ENCODE assay signal across 1 cellular context in the genomic region with DNA sequence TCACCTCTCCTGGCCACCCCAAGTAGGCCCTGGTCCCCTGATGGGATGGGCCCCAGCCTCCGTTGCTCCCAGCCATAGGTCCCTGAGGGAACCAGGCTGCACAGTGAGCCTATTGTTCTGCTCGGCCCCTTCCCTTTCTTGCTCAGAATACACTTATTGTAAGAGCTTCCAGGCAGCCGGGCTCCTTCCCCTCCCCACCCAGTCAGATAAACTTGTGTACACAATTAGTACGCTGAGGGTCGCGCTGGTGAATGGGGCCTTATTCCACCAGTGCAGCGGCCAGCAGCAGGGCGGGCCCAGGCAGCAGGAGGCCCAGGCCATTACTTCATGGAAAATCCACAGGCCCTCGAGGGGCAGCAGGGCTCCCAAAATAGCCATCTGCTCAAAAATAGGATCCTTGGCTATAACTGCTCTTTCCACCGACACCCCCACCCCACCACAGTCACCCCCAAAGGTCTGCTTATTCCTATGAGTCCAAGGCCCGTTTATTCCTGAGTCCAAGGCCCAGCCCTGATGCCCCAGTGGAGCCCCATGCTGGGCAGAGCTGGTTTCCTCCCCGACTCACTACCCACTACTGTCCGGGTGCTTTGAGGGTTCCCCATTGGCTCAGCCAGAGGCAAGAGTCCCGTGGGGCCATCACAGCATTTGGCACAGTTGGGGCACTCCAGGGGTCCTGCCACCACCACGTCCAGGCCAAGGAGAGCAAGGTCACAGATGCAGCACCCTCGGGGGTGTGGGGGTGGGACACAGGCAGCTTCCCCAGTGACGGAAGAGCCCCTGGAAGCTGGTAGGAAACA.
A peak's percentile ranks its signal among the peaks of the same experiment; 100 is the strongest.
TF ChIP-seq lines count a peak whose summit lies in the region.

No MANE protein-coding gene starts in this region.

TF ChIP-seq in HepG2, 621 proteins besides CTCF, POLR2A, EP300 and RAD21 (continued from another document and continues in another):
- TF ChIP-seq, protein P1, sequence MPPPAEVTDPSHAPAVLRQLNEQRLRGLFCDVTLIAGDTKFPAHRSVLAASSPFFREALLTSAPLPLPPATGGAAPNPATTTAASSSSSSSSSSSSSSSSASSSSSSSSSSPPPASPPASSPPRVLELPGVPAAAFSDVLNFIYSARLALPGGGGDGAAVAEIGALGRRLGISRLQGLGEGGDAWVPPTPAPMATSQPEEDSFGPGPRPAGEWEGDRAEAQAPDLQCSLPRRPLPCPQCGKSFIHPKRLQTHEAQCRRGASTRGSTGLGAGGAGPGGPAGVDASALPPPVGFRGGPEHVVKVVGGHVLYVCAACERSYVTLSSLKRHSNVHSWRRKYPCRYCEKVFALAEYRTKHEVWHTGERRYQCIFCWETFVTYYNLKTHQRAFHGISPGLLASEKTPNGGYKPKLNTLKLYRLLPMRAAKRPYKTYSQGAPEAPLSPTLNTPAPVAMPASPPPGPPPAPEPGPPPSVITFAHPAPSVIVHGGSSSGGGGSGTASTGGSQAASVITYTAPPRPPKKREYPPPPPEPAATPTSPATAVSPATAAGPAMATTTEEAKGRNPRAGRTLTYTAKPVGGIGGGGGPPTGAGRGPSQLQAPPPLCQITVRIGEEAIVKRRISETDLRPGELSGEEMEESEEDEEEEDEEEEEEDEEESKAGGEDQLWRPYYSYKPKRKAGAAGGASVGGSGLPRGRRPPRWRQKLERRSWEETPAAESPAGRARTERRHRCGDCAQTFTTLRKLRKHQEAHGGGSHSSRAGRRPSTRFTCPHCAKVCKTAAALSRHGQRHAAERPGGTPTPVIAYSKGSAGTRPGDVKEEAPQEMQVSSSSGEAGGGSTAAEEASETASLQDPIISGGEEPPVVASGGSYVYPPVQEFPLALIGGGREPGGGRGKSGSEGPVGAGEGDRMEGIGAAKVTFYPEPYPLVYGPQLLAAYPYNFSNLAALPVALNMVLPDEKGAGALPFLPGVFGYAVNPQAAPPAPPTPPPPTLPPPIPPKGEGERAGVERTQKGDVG (CRISPR knock-in tag; IDR thresholded peaks at IDR 0.05; ENCODE audit: borderline replicate concordance): peak; percentile 11; the same call in 1 of the 2 replicates
- TF ChIP-seq RCOR2 (CRISPR knock-in tag; IDR thresholded peaks at IDR 0.05) (peak; percentile 74), GZF1 (CRISPR knock-in tag; IDR thresholded peaks at IDR 0.05) (no peak), ZSCAN22 (CRISPR knock-in tag; IDR thresholded peaks at IDR 0.05) (0 out of 2 replicates have a peak, but pooled peaks have one; percentile 43), ZNF549 (CRISPR knock-in tag; IDR thresholded peaks at IDR 0.05) (no peak), IRX3 (CRISPR knock-in tag; IDR thresholded peaks at IDR 0.05; ENCODE audit: borderline replicate concordance, low read depth) (no peak), ATAD3A (CRISPR knock-in tag; IDR thresholded peaks at IDR 0.05) (no peak), ZMYM3 (CRISPR knock-in tag; IDR thresholded peaks at IDR 0.05) (no peak; the same call in 1 of the 2 replicates), SNAPC2 (CRISPR knock-in tag; IDR thresholded peaks at IDR 0.05) (0 out of 2 replicates have a peak, but pooled peaks have one; percentile 58), ZFP41 (CRISPR knock-in tag; IDR thresholded peaks at IDR 0.05; ENCODE audit: borderline replicate concordance) (no peak), ATF7-NPFF (CRISPR knock-in tag; IDR thresholded peaks at IDR 0.05; ENCODE audit: low read depth) (0 out of 2 replicates have a peak, but pooled peaks have one; percentile 21), ZNF430 (CRISPR knock-in tag; IDR thresholded peaks at IDR 0.05) (0 out of 2 replicates have a peak, but pooled peaks have one; percentile 10), MBNL3 (CRISPR knock-in tag; conservative IDR thresholded peaks at IDR 0.05) (no peak), ZFP82 (CRISPR knock-in tag; IDR thresholded peaks at IDR 0.05; ENCODE audit: borderline replicate concordance) (no peak), U2AF2 (IDR thresholded peaks at IDR 0.05; ENCODE audit: low read depth, low read length) (no peak), HOXA5 (CRISPR knock-in tag; IDR thresholded peaks at IDR 0.05) (no peak), ZNF317 (CRISPR knock-in tag; IDR thresholded peaks at IDR 0.05) (peak; percentile 37; the same call in 1 of the 2 replicates), EZH2 (conservative IDR thresholded peaks at IDR 0.05; ENCODE audit: low read depth, low read length) (no peak), CREM (IDR thresholded peaks at IDR 0.05) (peak; percentile 44; the same call in 1 of the 2 replicates), CREM (CRISPR knock-in tag; IDR thresholded peaks at IDR 0.05) (no peak), ZNF263 (CRISPR knock-in tag; IDR thresholded peaks at IDR 0.05) (no peak), ZSCAN30 (CRISPR knock-in tag; IDR thresholded peaks at IDR 0.05) (no peak), ZC3H13 (CRISPR knock-in tag; IDR thresholded peaks at IDR 0.05) (peak; percentile 35; the same call in 1 of the 2 replicates), ZNF552 (CRISPR knock-in tag; IDR thresholded peaks at IDR 0.05; ENCODE audit: borderline replicate concordance) (no peak), ZNF354B (CRISPR knock-in tag; IDR thresholded peaks at IDR 0.05) (no peak), ZNF501 (CRISPR knock-in tag; IDR thresholded peaks at IDR 0.05) (no peak), ZNF143 (CRISPR knock-in tag; IDR thresholded peaks at IDR 0.05) (no peak), MAZ (IDR thresholded peaks at IDR 0.05; ENCODE audit: borderline replicate concordance, low read depth, low read length) (no peak), MAZ (CRISPR knock-in tag; IDR thresholded peaks at IDR 0.05; ENCODE audit: low read depth) (no peak), ZNF333 (CRISPR knock-in tag; IDR thresholded peaks at IDR 0.05; ENCODE audit: borderline replicate concordance) (no peak), PRMT3 (CRISPR knock-in tag; IDR thresholded peaks at IDR 0.05; ENCODE audit: borderline replicate concordance, low read depth) (no peak), HDAC6 (IDR thresholded peaks at IDR 0.05; ENCODE audit: low read depth, low read length) (no peak), HNRNPUL1 (IDR thresholded peaks at IDR 0.05; ENCODE audit: low read depth, low read length) (no peak), HDAC2 (CRISPR knock-in tag; IDR thresholded peaks at IDR 0.05) (peak; percentile 88), SAP130 (CRISPR knock-in tag; IDR thresholded peaks at IDR 0.05; ENCODE audit: low read depth) (peak; percentile 73), POGZ (CRISPR knock-in tag; IDR thresholded peaks at IDR 0.05) (no peak), HCFC1 (IDR thresholded peaks at IDR 0.05; ENCODE audit: low read depth, low read length) (no peak), JARID2 (CRISPR knock-in tag; IDR thresholded peaks at IDR 0.05; ENCODE audit: insufficient replicate concordance) (no peak), KDM3A (CRISPR knock-in tag; IDR thresholded peaks at IDR 0.05; ENCODE audit: low read depth) (no peak), ZNF713 (CRISPR knock-in tag; IDR thresholded peaks at IDR 0.05) (no peak), CBX1 (IDR thresholded peaks at IDR 0.05; ENCODE audit: low read depth) (no peak), ZNF253 (CRISPR knock-in tag; IDR thresholded peaks at IDR 0.05; ENCODE audit: borderline replicate concordance) (no peak), CCDC6 (CRISPR knock-in tag; IDR thresholded peaks at IDR 0.05) (no peak), ZNF777 (CRISPR knock-in tag; IDR thresholded peaks at IDR 0.05) (no peak), SMC3 (IDR thresholded peaks at IDR 0.05; ENCODE audit: low read length) (0 out of 2 replicates have a peak, but pooled peaks have one; percentile 12)
- TF ChIP-seq, protein P2, sequence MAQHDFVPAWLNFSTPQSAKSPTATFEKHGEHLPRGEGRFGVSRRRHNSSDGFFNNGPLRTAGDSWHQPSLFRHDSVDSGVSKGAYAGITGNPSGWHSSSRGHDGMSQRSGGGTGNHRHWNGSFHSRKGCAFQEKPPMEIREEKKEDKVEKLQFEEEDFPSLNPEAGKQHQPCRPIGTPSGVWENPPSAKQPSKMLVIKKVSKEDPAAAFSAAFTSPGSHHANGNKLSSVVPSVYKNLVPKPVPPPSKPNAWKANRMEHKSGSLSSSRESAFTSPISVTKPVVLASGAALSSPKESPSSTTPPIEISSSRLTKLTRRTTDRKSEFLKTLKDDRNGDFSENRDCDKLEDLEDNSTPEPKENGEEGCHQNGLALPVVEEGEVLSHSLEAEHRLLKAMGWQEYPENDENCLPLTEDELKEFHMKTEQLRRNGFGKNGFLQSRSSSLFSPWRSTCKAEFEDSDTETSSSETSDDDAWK (CRISPR knock-in tag; IDR thresholded peaks at IDR 0.05): no peak
- TF ChIP-seq, protein P3, sequence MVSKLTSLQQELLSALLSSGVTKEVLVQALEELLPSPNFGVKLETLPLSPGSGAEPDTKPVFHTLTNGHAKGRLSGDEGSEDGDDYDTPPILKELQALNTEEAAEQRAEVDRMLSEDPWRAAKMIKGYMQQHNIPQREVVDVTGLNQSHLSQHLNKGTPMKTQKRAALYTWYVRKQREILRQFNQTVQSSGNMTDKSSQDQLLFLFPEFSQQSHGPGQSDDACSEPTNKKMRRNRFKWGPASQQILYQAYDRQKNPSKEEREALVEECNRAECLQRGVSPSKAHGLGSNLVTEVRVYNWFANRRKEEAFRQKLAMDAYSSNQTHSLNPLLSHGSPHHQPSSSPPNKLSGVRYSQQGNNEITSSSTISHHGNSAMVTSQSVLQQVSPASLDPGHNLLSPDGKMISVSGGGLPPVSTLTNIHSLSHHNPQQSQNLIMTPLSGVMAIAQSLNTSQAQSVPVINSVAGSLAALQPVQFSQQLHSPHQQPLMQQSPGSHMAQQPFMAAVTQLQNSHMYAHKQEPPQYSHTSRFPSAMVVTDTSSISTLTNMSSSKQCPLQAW (CRISPR knock-in tag; IDR thresholded peaks at IDR 0.05): no peak
- TF ChIP-seq, protein P4, sequence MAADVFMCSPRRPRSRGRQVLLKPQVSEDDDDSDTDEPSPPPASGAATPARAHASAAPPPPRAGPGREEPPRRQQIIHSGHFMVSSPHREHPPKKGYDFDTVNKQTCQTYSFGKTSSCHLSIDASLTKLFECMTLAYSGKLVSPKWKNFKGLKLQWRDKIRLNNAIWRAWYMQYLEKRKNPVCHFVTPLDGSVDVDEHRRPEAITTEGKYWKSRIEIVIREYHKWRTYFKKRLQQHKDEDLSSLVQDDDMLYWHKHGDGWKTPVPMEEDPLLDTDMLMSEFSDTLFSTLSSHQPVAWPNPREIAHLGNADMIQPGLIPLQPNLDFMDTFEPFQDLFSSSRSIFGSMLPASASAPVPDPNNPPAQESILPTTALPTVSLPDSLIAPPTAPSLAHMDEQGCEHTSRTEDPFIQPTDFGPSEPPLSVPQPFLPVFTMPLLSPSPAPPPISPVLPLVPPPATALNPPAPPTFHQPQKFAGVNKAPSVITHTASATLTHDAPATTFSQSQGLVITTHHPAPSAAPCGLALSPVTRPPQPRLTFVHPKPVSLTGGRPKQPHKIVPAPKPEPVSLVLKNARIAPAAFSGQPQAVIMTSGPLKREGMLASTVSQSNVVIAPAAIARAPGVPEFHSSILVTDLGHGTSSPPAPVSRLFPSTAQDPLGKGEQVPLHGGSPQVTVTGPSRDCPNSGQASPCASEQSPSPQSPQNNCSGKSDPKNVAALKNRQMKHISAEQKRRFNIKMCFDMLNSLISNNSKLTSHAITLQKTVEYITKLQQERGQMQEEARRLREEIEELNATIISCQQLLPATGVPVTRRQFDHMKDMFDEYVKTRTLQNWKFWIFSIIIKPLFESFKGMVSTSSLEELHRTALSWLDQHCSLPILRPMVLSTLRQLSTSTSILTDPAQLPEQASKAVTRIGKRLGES (CRISPR knock-in tag; IDR thresholded peaks at IDR 0.05; ENCODE audit: borderline replicate concordance): no peak
- TF ChIP-seq, protein P5, sequence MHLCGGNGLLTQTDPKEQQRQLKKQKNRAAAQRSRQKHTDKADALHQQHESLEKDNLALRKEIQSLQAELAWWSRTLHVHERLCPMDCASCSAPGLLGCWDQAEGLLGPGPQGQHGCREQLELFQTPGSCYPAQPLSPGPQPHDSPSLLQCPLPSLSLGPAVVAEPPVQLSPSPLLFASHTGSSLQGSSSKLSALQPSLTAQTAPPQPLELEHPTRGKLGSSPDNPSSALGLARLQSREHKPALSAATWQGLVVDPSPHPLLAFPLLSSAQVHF (CRISPR knock-in tag; IDR thresholded peaks at IDR 0.05): no peak
- TF ChIP-seq, protein P6, sequence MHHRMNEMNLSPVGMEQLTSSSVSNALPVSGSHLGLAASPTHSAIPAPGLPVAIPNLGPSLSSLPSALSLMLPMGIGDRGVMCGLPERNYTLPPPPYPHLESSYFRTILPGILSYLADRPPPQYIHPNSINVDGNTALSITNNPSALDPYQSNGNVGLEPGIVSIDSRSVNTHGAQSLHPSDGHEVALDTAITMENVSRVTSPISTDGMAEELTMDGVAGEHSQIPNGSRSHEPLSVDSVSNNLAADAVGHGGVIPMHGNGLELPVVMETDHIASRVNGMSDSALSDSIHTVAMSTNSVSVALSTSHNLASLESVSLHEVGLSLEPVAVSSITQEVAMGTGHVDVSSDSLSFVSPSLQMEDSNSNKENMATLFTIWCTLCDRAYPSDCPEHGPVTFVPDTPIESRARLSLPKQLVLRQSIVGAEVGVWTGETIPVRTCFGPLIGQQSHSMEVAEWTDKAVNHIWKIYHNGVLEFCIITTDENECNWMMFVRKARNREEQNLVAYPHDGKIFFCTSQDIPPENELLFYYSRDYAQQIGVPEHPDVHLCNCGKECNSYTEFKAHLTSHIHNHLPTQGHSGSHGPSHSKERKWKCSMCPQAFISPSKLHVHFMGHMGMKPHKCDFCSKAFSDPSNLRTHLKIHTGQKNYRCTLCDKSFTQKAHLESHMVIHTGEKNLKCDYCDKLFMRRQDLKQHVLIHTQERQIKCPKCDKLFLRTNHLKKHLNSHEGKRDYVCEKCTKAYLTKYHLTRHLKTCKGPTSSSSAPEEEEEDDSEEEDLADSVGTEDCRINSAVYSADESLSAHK (CRISPR knock-in tag; IDR thresholded peaks at IDR 0.05; ENCODE audit: borderline replicate concordance): no peak
- TF ChIP-seq, protein P7, sequence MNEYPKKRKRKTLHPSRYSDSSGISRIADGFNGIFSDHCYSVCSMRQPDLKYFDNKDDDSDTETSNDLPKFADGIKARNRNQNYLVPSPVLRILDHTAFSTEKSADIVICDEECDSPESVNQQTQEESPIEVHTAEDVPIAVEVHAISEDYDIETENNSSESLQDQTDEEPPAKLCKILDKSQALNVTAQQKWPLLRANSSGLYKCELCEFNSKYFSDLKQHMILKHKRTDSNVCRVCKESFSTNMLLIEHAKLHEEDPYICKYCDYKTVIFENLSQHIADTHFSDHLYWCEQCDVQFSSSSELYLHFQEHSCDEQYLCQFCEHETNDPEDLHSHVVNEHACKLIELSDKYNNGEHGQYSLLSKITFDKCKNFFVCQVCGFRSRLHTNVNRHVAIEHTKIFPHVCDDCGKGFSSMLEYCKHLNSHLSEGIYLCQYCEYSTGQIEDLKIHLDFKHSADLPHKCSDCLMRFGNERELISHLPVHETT (CRISPR knock-in tag; conservative IDR thresholded peaks at IDR 0.05): no peak
- TF ChIP-seq, protein P8, sequence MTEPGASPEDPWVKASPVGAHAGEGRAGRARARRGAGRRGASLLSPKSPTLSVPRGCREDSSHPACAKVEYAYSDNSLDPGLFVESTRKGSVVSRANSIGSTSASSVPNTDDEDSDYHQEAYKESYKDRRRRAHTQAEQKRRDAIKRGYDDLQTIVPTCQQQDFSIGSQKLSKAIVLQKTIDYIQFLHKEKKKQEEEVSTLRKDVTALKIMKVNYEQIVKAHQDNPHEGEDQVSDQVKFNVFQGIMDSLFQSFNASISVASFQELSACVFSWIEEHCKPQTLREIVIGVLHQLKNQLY (CRISPR knock-in tag; IDR thresholded peaks at IDR 0.05): 0 out of 2 replicates have a peak, but pooled peaks have one; percentile 31
